In genomic region chr7:80603940-80604339, GRCh38 we compare ENCODE assay signal across 14 cellular contexts. TPM values are rescaled to one million over a fixed set of nuclear protein-coding genes. Genes with fewer than 3 reads are reported as not detected.
"Had no signal": no experiment of that assay in that cellular context is flagged by ENCODE, and none has a peak within 500 bp of the region (broad histone marks: within the 10 kb centered on the region; RNA-seq: fewer than 3 reads in every experiment).

No MANE protein-coding gene starts in this region.

- H3K36me3 ChIP-seq: stomach had no signal

- H3K27ac ChIP-seq: foreskin keratinocyte, stomach had no signal

- ATAC-seq: effector memory CD8-positive, alpha-beta T cell; foreskin keratinocyte; WTC11 had no signal

- H3K9me3 ChIP-seq: stomach had no signal

- H3K4me1 ChIP-seq: foreskin keratinocyte had no signal

- H3K4me3 ChIP-seq: lung, stomach had no signal

- DNase-seq: activated CD4-positive, alpha-beta memory T cell treated with anti-CD3 and anti-CD28 coated beads, Interleukin-2, amount 10 ng/mL, durations not matched to agents 7 days and 5 days; activated CD4-positive, alpha-beta T cell treated with anti-CD3 and anti-CD28 coated beads for 4 hours; activated naive CD4-positive, alpha-beta T cell treated with anti-CD3 and anti-CD28 coated beads, Interleukin-2, amount 50 U/mL, for 16 hours; activated T-cell treated with anti-CD3 and anti-CD28 coated beads, Interleukin-2, amount 50 U/mL, for 24 hours; dermis blood vessel endothelial cell; effector memory CD8-positive, alpha-beta T cell; foreskin keratinocyte; head of caudate nucleus; midbrain; stimulated activated CD4-positive, alpha-beta T cell treated with anti-CD3 and anti-CD28 coated beads, Interleukin-12 subunit alpha, Interleukin-12 subunit beta, amount 100 ng/mL, for 4 hours; stimulated activated CD4-positive, alpha-beta T cell treated with anti-CD3 and anti-CD28 coated beads, Interleukin-2, amount 100 ng/mL, for 24 hours; stomach had no signal

- H3K27me3 ChIP-seq: foreskin keratinocyte, stomach had no signal

RNA-seq across cellular contexts. Expression of gene CD36, which starts 34.5 kb away (rescaled TPM):
- total RNA-seq: activated CD4-positive, alpha-beta memory T cell treated with anti-CD3 and anti-CD28 coated beads, Interleukin-2, amount 10 ng/mL, durations not matched to agents 7 days and 5 days; foreskin keratinocyte had no signal
